6 cellular contexts compared by ENCODE assay signal in genomic region chr7:75833662-75834061, GRCh38. TPM values are rescaled to one million over a fixed set of nuclear protein-coding genes. Genes with fewer than 3 reads are reported as not detected.
"Had no signal": no experiment of that assay in that cellular context is flagged by ENCODE, and none has a peak within 500 bp of the region (broad histone marks: within the 10 kb centered on the region; RNA-seq: fewer than 3 reads in every experiment).

No MANE protein-coding gene starts in this region.

RNA-seq across cellular contexts. Expression of gene CCL24, which starts 20.1 kb away (rescaled TPM):
- total RNA-seq: dermis microvascular lymphatic vessel endothelial cell, epithelial cell of proximal tubule, left ventricle myocardium inferior, mesenteric fat pad, osteoblast, right cardiac atrium had no signal
- polyA plus RNA-seq: right cardiac atrium had no signal
